In genomic region chr16:67927131-67927941, GRCh38 we compare ENCODE assay signal across 18 cellular contexts. TPM values are rescaled to one million over a fixed set of nuclear protein-coding genes. Genes with fewer than 3 reads are reported as not detected.
DNase-seq lines count a peak whose midpoint lies in the region; ATAC-seq, FAIRE-seq and TF ChIP-seq lines count a peak whose summit lies in the region.
"Had no signal": no experiment of that assay in that cellular context is flagged by ENCODE, and none has a peak within 500 bp of the region (broad histone marks: within the 10 kb centered on the region; RNA-seq: fewer than 3 reads in every experiment).

No MANE protein-coding gene starts in this region.

- WGBS in psoas muscle, 3 donors, result 85 to 91% (median 86%) methylated on average over 22 of the region's 22 CpGs

- no peak for ATAC-seq in psoas muscle
- ATAC-seq in GM21423 (IDR thresholded peaks at IDR 0.05; ENCODE audit: unreplicated experiment), result no peak

- H3K36me3 ChIP-seq in psoas muscle (ENCODE audit: insufficient read depth in 1 of 2, low read depth in 1 of 2), result peaks cover 0 to 40% of the 10 kb centered on the region in 2 donors

- no peak overlapping the region for H3K4me3 ChIP-seq in psoas muscle
- H3K4me3 ChIP-seq: GM23338, left lung, SK-N-MC, upper lobe of left lung had no signal

- TF ChIP-seq POLR2A in GM12891 (IDR thresholded peaks at IDR 0.05; ENCODE audit: low read depth, low read length), result 0 out of 2 replicates have a peak, but pooled peaks have one; percentile 12

- no peaks in the 10 kb centered on the region for H3K9me3 ChIP-seq in psoas muscle
- H3K9me3 ChIP-seq: left lung, upper lobe of left lung had no signal

- H3K27ac ChIP-seq in C4-2B (peak overlapping the region; percentile 97), psoas muscle (peak overlapping the region; percentile 83)
- H3K27ac ChIP-seq: SK-N-MC had no signal

- TF ChIP-seq CTCF in C4-2B (conservative IDR thresholded peaks at IDR 0.05) (no peak), psoas muscle (IDR thresholded peaks at IDR 0.05) (no peak)

- no peak for FAIRE-seq in GM12891 (lab: Jason Lieb, UNC)
- FAIRE-seq: astrocyte, GM18507, small intestine had no signal

- DNase-seq in GM12891 (ENCODE audit: insufficient read length, low spot score) (no peak), cerebellar cortex (ENCODE audit: low spot score) (peak; percentile 71), psoas muscle (no peak), activated gamma-delta T cell (lab: John Stamatoyannopoulos, UW) (no peak), GM19238 (ENCODE audit: insufficient read length, low spot score) (no peak)
- DNase-seq: activated CD4-positive, alpha-beta T cell treated with anti-CD3 and anti-CD28 coated beads, Interleukin-2, amount 50 U/mL, for 1 hour; activated naive CD4-positive, alpha-beta T cell treated with Interleukin-2 at 50 U/mL for 16 hours; left lung; MM.1S; small intestine; T-helper 2 cell; upper lobe of left lung had no signal

- intact Hi-C loops in psoas muscle (cut with DNase I), result loop anchor here (2.0 to 10.0 kb wide), 3 partner anchors 115 to 255 kb away; no protein-coding TSS in a partner anchor

- H3K4me1 ChIP-seq in psoas muscle, result peaks cover 48% of the 10 kb centered on the region

- H3K27me3 ChIP-seq in psoas muscle (ENCODE audit: insufficient read depth in 3 of 3, low read length in 2 of 3), result no peaks in the 10 kb centered on the region
- H3K27me3 ChIP-seq: left lung, upper lobe of left lung had no signal

TF ChIP-seq in GM12891, 5 proteins besides CTCF, POLR2A, EP300 and RAD21:
- TF ChIP-seq TAF1 (IDR thresholded peaks at IDR 0.05; ENCODE audit: low read depth, low read length) (no peak), SPI1 (IDR thresholded peaks at IDR 0.05; ENCODE audit: low read depth, low read length) (no peak), POLR2AphosphoS5 (IDR thresholded peaks at IDR 0.05; ENCODE audit: low read depth, low read length) (peak; percentile 37; the same call in 1 of the 2 replicates), POU2F2 (IDR thresholded peaks at IDR 0.05; ENCODE audit: low read depth, low read length) (no peak), PAX5 (IDR thresholded peaks at IDR 0.05; ENCODE audit: insufficient read depth, low read length, severe bottlenecking) (no peak)
TF ChIP-seq in GM12891: peak in this region for 1.

RNA-seq across cellular contexts. Expression of gene CTRL, which starts 4.3 kb away (rescaled TPM):
- 1.8 TPM for polyA plus RNA-seq in GM12891 (2012; ENCODE audit: low read depth, missing spikeins)
- 1 to 10 TPM in 1 of 4 donors, under 1 TPM in 3; 0.27 to 1.1 (median 0.79) TPM for total RNA-seq in psoas muscle
- 1 to 10 TPM; 1.1 TPM for polyA plus RNA-seq in psoas muscle

RNA-seq across cellular contexts. Expression of gene PSMB10, which starts 9.3 kb away (rescaled TPM):
- 205 TPM for polyA plus RNA-seq in GM12891 (2012; ENCODE audit: low read depth, missing spikeins)
- 10 to 100 TPM; 27.6 to 34.7 (median 31.6) TPM for total RNA-seq in psoas muscle
- polyA plus RNA-seq in psoas muscle, result 10 to 100 TPM; 55.0 to 98.6 (median 67.3) TPM

RNA-seq across cellular contexts. Expression of gene LCAT, which starts 16.6 kb away (rescaled TPM):
- polyA plus RNA-seq in GM12891 (2012; ENCODE audit: low read depth, missing spikeins), result 7.0 TPM
- 10 to 100 TPM in 2 of 4 donors, 1 to 10 TPM in 2; 5.9 to 15.1 (median 10.2) TPM for total RNA-seq in psoas muscle
- polyA plus RNA-seq in psoas muscle, result 1 to 10 TPM; 4.1 to 8.6 (median 4.7) TPM

RNA-seq across cellular contexts. Expression of gene PSKH1, which starts 34.3 kb away (rescaled TPM):
- 12.3 TPM for polyA plus RNA-seq in GM12891 (2012; ENCODE audit: low read depth, missing spikeins)
- 10 to 100 TPM; 11.3 to 18.8 (median 16.4) TPM for total RNA-seq in psoas muscle
- polyA plus RNA-seq in psoas muscle, result 10 to 100 TPM in 2 of 3 donors, 1 to 10 TPM in 1; 9.6 to 16.9 (median 11.0) TPM

RNA-seq across cellular contexts. Expression of gene SLC12A4, which starts 41.1 kb away (rescaled TPM):
- 18.0 TPM for polyA plus RNA-seq in GM12891 (2012; ENCODE audit: low read depth, missing spikeins)
- 10 to 100 TPM; 24.1 to 89.5 (median 34.9) TPM for total RNA-seq in psoas muscle
- 10 to 100 TPM; 18.3 to 34.8 (median 26.0) TPM for polyA plus RNA-seq in psoas muscle
